25 cellular contexts compared by ENCODE assay signal in genomic region chr11:63007920-63008319, GRCh38. TPM values are rescaled to one million over a fixed set of nuclear protein-coding genes. Genes with fewer than 3 reads are reported as not detected.
DNase-seq lines count a peak whose midpoint lies in the region; TF ChIP-seq lines count a peak whose summit lies in the region.
"Had no signal": no experiment of that assay in that cellular context is flagged by ENCODE, and none has a peak within 500 bp of the region (broad histone marks: within the 10 kb centered on the region; RNA-seq: fewer than 3 reads in every experiment).

No MANE protein-coding gene starts in this region.

- peak; percentile 15 for DNase-seq in NCI-H82 (lab: John Stamatoyannopoulos, UW)
- no peak for DNase-seq in NCI-H82 treated with DMSO at 0.1 percent for 48 hours (lab: John Stamatoyannopoulos, UW; ENCODE audit: unreplicated experiment)
- DNase-seq in adrenal gland: peak in 5 of 7 donors; percentile 25 to 49 (median 29)
- DNase-seq in hepatocyte (ENCODE audit: low spot score): peak; percentile 21
- peak; percentile 27 for DNase-seq in stomach
- no peak for DNase-seq in C1 segment of cervical spinal cord (lab: John Stamatoyannopoulos, UW)
- no peak for DNase-seq in vagina (ENCODE audit: extremely low spot score in 2 of 2)
- no peak for DNase-seq in NCI-H2081 (lab: John Stamatoyannopoulos, UW)
- DNase-seq: ACHN; CD4-positive, alpha-beta memory T cell; NCI-H1092 treated with DMSO at 0.1 percent for 48 hours; NCI-H1436 treated with DMSO at 0.1 percent for 48 hours; NCI-H1930; NCI-H226; NCI-H510A treated with DMSO at 0.1 percent for 48 hours; NCI-H748 treated with DMSO at 0.1 percent for 48 hours; Peyer's patch had no signal

- H3K4me3 ChIP-seq in adrenal gland: no peak overlapping the region
- H3K4me3 ChIP-seq in hepatocyte: no peak overlapping the region
- no peak overlapping the region for H3K4me3 ChIP-seq in stomach
- H3K4me3 ChIP-seq in vagina: no peak overlapping the region
- H3K4me3 ChIP-seq: BLaER1, HAP-1, Peyer's patch, SJSA1 had no signal

- no peak for TF ChIP-seq CTCF in adrenal gland (IDR thresholded peaks at IDR 0.05)
- TF ChIP-seq CTCF in hepatocyte (IDR thresholded peaks at IDR 0.05; ENCODE audit: poor library complexity): no peak
- TF ChIP-seq CTCF in stomach (IDR thresholded peaks at IDR 0.05): no peak
- no peak for TF ChIP-seq CTCF in vagina (IDR thresholded peaks at IDR 0.05)

- no peaks in the 10 kb centered on the region for H3K9me2 ChIP-seq in hepatocyte (replicated peaks; ENCODE audit: insufficient read depth)

- 45 to 77% (median 63%) methylated on average over 4 to 5 of the region's 5 CpGs for WGBS in adrenal gland, 4 donors
- WGBS in hepatocyte (ENCODE audit: low lambda C conversion rate, missing lambda C conversion rate): 77% methylated on average over 5 of the region's 5 CpGs
- 53 to 72% (median 65%) methylated on average over 5 of the region's 5 CpGs for WGBS in stomach, 5 donors

- H3K27me3 ChIP-seq in adrenal gland (no peaks in the 10 kb centered on the region), hepatocyte (no peaks in the 10 kb centered on the region), stomach (no peaks in the 10 kb centered on the region), vagina (no peaks in the 10 kb centered on the region)
- H3K27me3 ChIP-seq: BLaER1, Peyer's patch, SJSA1 had no signal

- H3K4me2 ChIP-seq in hepatocyte: no peak overlapping the region
- H3K4me2 ChIP-seq: BLaER1, KMS-11 had no signal

- no peaks in the 10 kb centered on the region for H4K20me1 ChIP-seq in hepatocyte (ENCODE audit: insufficient read depth, poor library complexity, severe bottlenecking)
- H4K20me1 ChIP-seq: BLaER1 had no signal

- no peaks in the 10 kb centered on the region for H3K79me2 ChIP-seq in hepatocyte

- H3K4me1 ChIP-seq in adrenal gland (replicated peaks in 1 of 2) (no peaks in the 10 kb centered on the region), hepatocyte (ENCODE audit: insufficient read depth) (no peaks in the 10 kb centered on the region), stomach (peaks cover 0 to 8% (median 2%) of the 10 kb centered on the region in 4 donors), vagina (no peaks in the 10 kb centered on the region)
- H3K4me1 ChIP-seq: BLaER1, HAP-1, Peyer's patch, SJSA1 had no signal

- TF ChIP-seq POLR2A in adrenal gland (IDR thresholded peaks at IDR 0.05) (no peak), stomach (IDR thresholded peaks at IDR 0.05) (no peak), vagina (IDR thresholded peaks at IDR 0.05) (no peak)

- H3K27ac ChIP-seq in adrenal gland (no peak overlapping the region), hepatocyte (no peak overlapping the region), stomach (no peak overlapping the region), vagina (no peak overlapping the region)
- H3K27ac ChIP-seq: 22Rv1, BLaER1, HL-60, KMS-11, Peyer's patch, SJSA1 had no signal

- no peak overlapping the region for H2AFZ ChIP-seq in hepatocyte

- intact Hi-C loops in adrenal gland (cut with DNase I): no loop called here
- intact Hi-C loops in stomach (cut with DNase I; ENCODE audit: low total_unique reads): no loop called here
- intact Hi-C loops in vagina (cut with DNase I): no loop called here

- no peaks in the 10 kb centered on the region for H3K9me3 ChIP-seq in adrenal gland (replicated peaks in 1 of 3)
- no peaks in the 10 kb centered on the region for H3K9me3 ChIP-seq in hepatocyte (ENCODE audit: low read depth)
- H3K9me3 ChIP-seq in stomach: no peaks in the 10 kb centered on the region
- H3K9me3 ChIP-seq in vagina: no peaks in the 10 kb centered on the region
- H3K9me3 ChIP-seq: BLaER1, HAP-1, Peyer's patch, SJSA1 had no signal

- H3K36me3 ChIP-seq in adrenal gland (replicated peaks in 1 of 2) (no peaks in the 10 kb centered on the region), hepatocyte (replicated peaks; ENCODE audit: insufficient read depth, low read depth) (no peaks in the 10 kb centered on the region), stomach (no peaks in the 10 kb centered on the region), vagina (no peaks in the 10 kb centered on the region)
- H3K36me3 ChIP-seq: BLaER1, HAP-1, Peyer's patch, SJSA1 had no signal

- TF ChIP-seq EP300 in stomach (IDR thresholded peaks at IDR 0.05): no peak

RNA-seq across cellular contexts. Expression of gene SLC22A8, which starts 7.7 kb away (rescaled TPM):
- total RNA-seq in adrenal gland (not detected), hepatocyte (not detected in 2 replicates), stomach (not detected), vagina (not detected)
- polyA plus RNA-seq in adrenal gland (not detected), hepatocyte (0.41 TPM in 1 of 2 replicates, not detected in the other), stomach (not detected)
- total RNA-seq: CD4-positive, alpha-beta memory T cell; G401; HT-29; Peyer's patch; SJSA1 had no signal
- polyA plus RNA-seq: CD4-positive, alpha-beta memory T cell had no signal

RNA-seq across cellular contexts. Expression of gene SLC22A6, which starts 23.2 kb away (rescaled TPM):
- total RNA-seq in adrenal gland (not detected), hepatocyte (not detected in 2 replicates), stomach (not detected), vagina (not detected)
- polyA plus RNA-seq in adrenal gland (not detected), hepatocyte (0.46 TPM in 1 of 2 replicates, not detected in the other), stomach (not detected)
- total RNA-seq: CD4-positive, alpha-beta memory T cell; G401; HT-29; Peyer's patch; SJSA1 had no signal
- polyA plus RNA-seq: CD4-positive, alpha-beta memory T cell had no signal

Comparison
In these comparisons a context has a peak if more than half of its experiments do, and no peak if none do; other contexts are left out.
1. DNase-seq: peak in NCI-H82 (single experiment), adrenal gland (5 of 7), hepatocyte (single experiment) and stomach (single experiment); none in NCI-H82 treated with DMSO at 0.1 percent for 48 hours (single experiment), C1 segment of cervical spinal cord (0 of 14), vagina (0 of 2) and NCI-H2081 (0 of 2).